Comparison of ENCODE assay signal across 8 cellular contexts in genomic region chr7:112449353-112449752, GRCh38. TPM values are rescaled to one million over a fixed set of nuclear protein-coding genes. Genes with fewer than 3 reads are reported as not detected.
DNase-seq lines count a peak whose midpoint lies in the region; ATAC-seq and TF ChIP-seq lines count a peak whose summit lies in the region.

No MANE protein-coding gene starts in this region.

- H3K79me2 ChIP-seq in trophoblast cell (ENCODE audit: control insufficient read depth, insufficient read depth, low read length, poor library complexity): peaks cover 13% of the 10 kb centered on the region

- no peaks in the 10 kb centered on the region for H3K9me3 Mint-ChIP-seq in activated CD4-positive, alpha-beta memory T cell treated with anti-CD3 and anti-CD28 coated beads, Interleukin-2, amount 10 ng/mL, durations not matched to agents 7 days and 5 days

- POLR2A ChIA-PET in AG04449 (lab: Yijun Ruan, JAX): interaction anchor here (1.1 to 2.3 kb wide), 10 partner anchors 12 to 686 kb away, joined by 4 to 16 read pairs (median 6); partner anchors contain the start of gene LSMEM1
- POLR2A ChIA-PET in activated CD4-positive, alpha-beta memory T cell treated with anti-CD3 and anti-CD28 coated beads, Interleukin-2, amount 10 ng/mL, durations not matched to agents 7 days and 5 days (lab: Charles Lee): interaction anchor here (1.0 to 4.5 kb wide), 11 partner anchors 8 to 489 kb away, joined by 3 to 33 read pairs (median 8); partner anchors contain the start of genes DOCK4 and ZNF277

- peak overlapping the region; percentile 98 for H3K27ac Mint-ChIP-seq in activated CD4-positive, alpha-beta memory T cell treated with anti-CD3 and anti-CD28 coated beads, Interleukin-2, amount 10 ng/mL, durations not matched to agents 7 days and 5 days

- H2BK12ac ChIP-seq in trophoblast cell (ENCODE audit: low read length): no peak overlapping the region

- no peak overlapping the region for H3K18ac ChIP-seq in trophoblast cell (ENCODE audit: low read length)

- no CpG with 5 or more reads among the region's 5 CpGs for WGBS in trophoblast cell (ENCODE audit: extremely low coverage, insufficient coverage, insufficient read length)

- peak overlapping the region; percentile 94 for H3K4me3 Mint-ChIP-seq in activated CD4-positive, alpha-beta memory T cell treated with anti-CD3 and anti-CD28 coated beads, Interleukin-2, amount 10 ng/mL, durations not matched to agents 7 days and 5 days

- H3K23ac ChIP-seq in trophoblast cell (ENCODE audit: low read length): no peak overlapping the region

- DNase-seq in AG04449 (ENCODE audit: low read depth, low spot score) (no peak), HT-29 (ENCODE audit: low spot score) (peak; percentile 88), epithelial cell of proximal tubule (ENCODE audit: low read depth) (no peak), trophoblast cell (peak; percentile 70 to 78), NCI-H1694 (lab: John Stamatoyannopoulos, UW) (no peak), HuH-7 (ENCODE audit: low spot score) (no peak)
- peak; percentile 45 for DNase-seq in activated CD4-positive, alpha-beta memory T cell treated with anti-CD3 and anti-CD28 coated beads, Interleukin-2, amount 10 ng/mL, durations not matched to agents 7 days and 5 days

- peaks cover 0 to 7% of the 10 kb centered on the region in 2 experiments for H3K4me1 ChIP-seq in trophoblast cell (ENCODE audit: control insufficient read depth in 1 of 2, insufficient read depth in 2 of 2, low read length in 2 of 2)

- H3K9ac ChIP-seq in trophoblast cell (ENCODE audit: low read length): no peak overlapping the region

- H3K36me3 Mint-ChIP-seq in activated CD4-positive, alpha-beta memory T cell treated with anti-CD3 and anti-CD28 coated beads, Interleukin-2, amount 10 ng/mL, durations not matched to agents 7 days and 5 days (ENCODE audit: low read depth): no peaks in the 10 kb centered on the region

- TF ChIP-seq CTCF in AG04449 (IDR thresholded peaks at IDR 0.05; ENCODE audit: insufficient read depth, low read length, missing control alignments) (no peak), epithelial cell of proximal tubule (conservative IDR thresholded peaks at IDR 0.05; ENCODE audit: low read depth, low read length) (no peak)

- no peak overlapping the region for H3K4ac ChIP-seq in trophoblast cell (ENCODE audit: low read depth, low read length)

- no peak overlapping the region for H4K91ac ChIP-seq in trophoblast cell (ENCODE audit: low read depth, low read length)

- CTCF ChIA-PET in AG04449 (lab: Yijun Ruan, JAX): no interaction called here
- CTCF ChIA-PET in activated CD4-positive, alpha-beta memory T cell treated with anti-CD3 and anti-CD28 coated beads, Interleukin-2, amount 10 ng/mL, durations not matched to agents 7 days and 5 days (lab: Charles Lee): interaction anchor here (0.9 kb wide), 1 partner anchor 711 kb away, joined by 3 read pairs; no protein-coding TSS in a partner anchor

- no peak overlapping the region for H2AFZ ChIP-seq in trophoblast cell (ENCODE audit: insufficient read depth, low read length, poor library complexity)

- no peak overlapping the region for H2BK120ac ChIP-seq in trophoblast cell (ENCODE audit: insufficient read depth, low read length, poor library complexity)

- H3K79me1 ChIP-seq in trophoblast cell (ENCODE audit: low read length): peaks cover 11% of the 10 kb centered on the region

- no peak overlapping the region for H2BK5ac ChIP-seq in trophoblast cell (ENCODE audit: low read depth, low read length, poor library complexity)

- no peak for ATAC-seq in GM21528 (IDR thresholded peaks at IDR 0.05; ENCODE audit: low FRiP score, unreplicated experiment)

- no peaks in the 10 kb centered on the region for H3K27me3 Mint-ChIP-seq in activated CD4-positive, alpha-beta memory T cell treated with anti-CD3 and anti-CD28 coated beads, Interleukin-2, amount 10 ng/mL, durations not matched to agents 7 days and 5 days

- H3K9me3 ChIP-seq in trophoblast cell (ENCODE audit: insufficient read depth, low read depth, low read length): no peaks in the 10 kb centered on the region

- peaks cover 36% of the 10 kb centered on the region for H3K4me1 Mint-ChIP-seq in activated CD4-positive, alpha-beta memory T cell treated with anti-CD3 and anti-CD28 coated beads, Interleukin-2, amount 10 ng/mL, durations not matched to agents 7 days and 5 days

- H3K4me2 ChIP-seq in trophoblast cell (ENCODE audit: low read length): peak overlapping the region; percentile 86

- H3K27me3 ChIP-seq in trophoblast cell (ENCODE audit: insufficient read depth, low read length): no peaks in the 10 kb centered on the region

- no peak overlapping the region for H4K8ac ChIP-seq in trophoblast cell (ENCODE audit: low read depth, low read length)

- H4K12ac ChIP-seq in trophoblast cell (ENCODE audit: low read depth, low read length): no peak overlapping the region

- H3K27ac ChIP-seq in trophoblast cell (ENCODE audit: low read depth, low read length): peak overlapping the region; percentile 10

- H3K14ac ChIP-seq in trophoblast cell (ENCODE audit: low read length): no peak overlapping the region

- peak overlapping the region; percentile 92 for H3K4me3 ChIP-seq in AG04449 (ENCODE audit: low read depth, low read length)
- H3K4me3 ChIP-seq in epithelial cell of proximal tubule (ENCODE audit: low read depth, low read length): peak overlapping the region; percentile 91
- no peak overlapping the region for H3K4me3 ChIP-seq in trophoblast cell (ENCODE audit: low read depth, low read length)

- no peak overlapping the region for H2AK5ac ChIP-seq in trophoblast cell (ENCODE audit: low read length)

- no peaks in the 10 kb centered on the region for H3K36me3 ChIP-seq in trophoblast cell (ENCODE audit: control insufficient read depth in 1 of 2, insufficient read depth in 2 of 2, low read length in 2 of 2)

RNA-seq across cellular contexts. Expression of gene IFRD1, which starts 0.9 kb away (rescaled TPM):
- 54.8 and 58.9 TPM in 2 replicates for total RNA-seq in HT-29 (2014; rRNA removed; shearing (Covaris generic))
- 10 to 100 TPM; 33.4 to 36.1 TPM for total RNA-seq in activated CD4-positive, alpha-beta memory T cell treated with anti-CD3 and anti-CD28 coated beads, Interleukin-2, amount 10 ng/mL, durations not matched to agents 7 days and 5 days
- total RNA-seq in epithelial cell of proximal tubule: 18.0 and 27.3 TPM in 2 replicates
- polyA plus RNA-seq in trophoblast cell (2013): 271 and 280 TPM in 2 replicates

RNA-seq across cellular contexts. Expression of gene LSMEM1, which starts 31.4 kb away (rescaled TPM):
- 0.39 TPM in 1 of 2 replicates, not detected in the other for total RNA-seq in HT-29 (2014; rRNA removed; shearing (Covaris generic))
- 1 to 10 TPM; 1.0 to 1.2 TPM for total RNA-seq in activated CD4-positive, alpha-beta memory T cell treated with anti-CD3 and anti-CD28 coated beads, Interleukin-2, amount 10 ng/mL, durations not matched to agents 7 days and 5 days
- total RNA-seq in epithelial cell of proximal tubule: not detected in 2 replicates
- polyA plus RNA-seq in trophoblast cell (2013): 1.5 and 1.7 TPM in 2 replicates

Comparison
In these comparisons a context has a peak if more than half of its experiments do, and no peak if none do; other contexts are left out.
1. DNase-seq: peak in HT-29 (single experiment), activated CD4-positive, alpha-beta memory T cell treated with anti-CD3 and anti-CD28 coated beads, Interleukin-2, amount 10 ng/mL, durations not matched to agents 7 days and 5 days (single experiment) and trophoblast cell (2 of 2); none in AG04449 (single experiment), epithelial cell of proximal tubule (single experiment), NCI-H1694 (single experiment) and HuH-7 (single experiment).